ENCODE assay signal across 22 cellular contexts in genomic region chr7:107718456-107719193, GRCh38.
"Had no signal": no experiment of that assay in that cellular context is flagged by ENCODE, and none has a peak within 500 bp of the region (broad histone marks: within the 10 kb centered on the region; RNA-seq: fewer than 3 reads in every experiment).

No MANE protein-coding gene starts in this region.

- DNase-seq: activated CD4-positive, alpha-beta T cell treated with anti-CD3 and anti-CD28 coated beads for 48 hours; activated CD4-positive, alpha-beta T cell treated with anti-CD3 and anti-CD28 coated beads, Interleukin-2, amount 50 U/mL, for 4 hours; activated CD4-positive, CD25-positive, alpha-beta regulatory T cell treated with anti-CD3 and anti-CD28 coated beads, Interleukin-2, amount 50 U/mL, for 72 hours; activated CD8-positive, alpha-beta memory T cell treated with anti-CD3 and anti-CD28 coated beads, Interleukin-2, amount 50 U/mL, for 48 hours; activated CD8-positive, alpha-beta T cell treated with anti-CD3 and anti-CD28 coated beads, Interleukin-2, amount 10 ng/mL, durations not matched to agents 7 days and 5 days; activated naive CD4-positive, alpha-beta T cell treated with anti-CD3 and anti-CD28 coated beads, Interleukin-2, amount 50 U/mL, for 16 hours; activated naive CD8-positive, alpha-beta T cell treated with anti-CD3 and anti-CD28 coated beads, Interleukin-2, amount 10 ng/mL, durations not matched to agents 7 days and 5 days; activated T-cell treated with anti-CD3 and anti-CD28 coated beads, Interleukin-2, amount 50 U/mL, for 1 hour; adrenal gland; anterior cingulate cortex; caudate nucleus; MM.1S; NCI-H1105; NCI-H1436; NCI-H1694 treated with DMSO at 0.1 percent for 48 hours; NCI-H2029 treated with DMSO at 0.1 percent for 48 hours; NCI-H510A treated with DMSO at 0.1 percent for 48 hours; SHP77 treated with DMSO at 0.1 percent for 48 hours; T-helper 17 cell; T-helper 9 cell had no signal

- H3K36me3 Mint-ChIP-seq: activated naive CD8-positive, alpha-beta T cell treated with anti-CD3 and anti-CD28 coated beads, Interleukin-2, amount 10 ng/mL, durations not matched to agents 7 days and 5 days; WTC11 had no signal

- H3K4me1 ChIP-seq: adrenal gland, breast epithelium had no signal

- H3K4me1 Mint-ChIP-seq: activated naive CD8-positive, alpha-beta T cell treated with anti-CD3 and anti-CD28 coated beads, Interleukin-2, amount 10 ng/mL, durations not matched to agents 7 days and 5 days had no signal

- H3K4me3 Mint-ChIP-seq: activated CD8-positive, alpha-beta T cell treated with anti-CD3 and anti-CD28 coated beads, Interleukin-2, amount 10 ng/mL, durations not matched to agents 7 days and 5 days; activated naive CD8-positive, alpha-beta T cell treated with anti-CD3 and anti-CD28 coated beads, Interleukin-2, amount 10 ng/mL, durations not matched to agents 7 days and 5 days; T-helper 17 cell; WTC11 had no signal

- H3K27ac Mint-ChIP-seq: activated CD8-positive, alpha-beta T cell treated with anti-CD3 and anti-CD28 coated beads, Interleukin-2, amount 10 ng/mL, durations not matched to agents 7 days and 5 days; activated naive CD8-positive, alpha-beta T cell treated with anti-CD3 and anti-CD28 coated beads, Interleukin-2, amount 10 ng/mL, durations not matched to agents 7 days and 5 days; T-helper 17 cell; WTC11 had no signal

- H3K9me3 ChIP-seq: adrenal gland, breast epithelium had no signal

- H3K36me3 ChIP-seq: adrenal gland, breast epithelium had no signal

- H3K4me3 ChIP-seq: adrenal gland, breast epithelium had no signal

- H3K9me3 Mint-ChIP-seq: activated naive CD8-positive, alpha-beta T cell treated with anti-CD3 and anti-CD28 coated beads, Interleukin-2, amount 10 ng/mL, durations not matched to agents 7 days and 5 days; WTC11 had no signal

- H3K27ac ChIP-seq: adrenal gland, breast epithelium had no signal

- H3K27me3 ChIP-seq: adrenal gland, breast epithelium had no signal
